1 cellular context compared by ENCODE assay signal in genomic region chr17:50689956-50690886, GRCh38.
TF ChIP-seq lines count a peak whose summit lies in the region.

No MANE protein-coding gene starts in this region.

TF ChIP-seq in liver, 16 proteins besides CTCF, POLR2A, EP300 and RAD21 (continued from another document):
- TF ChIP-seq REST (IDR thresholded peaks at IDR 0.05): no peak
- TF ChIP-seq TAF1 (conservative IDR thresholded peaks at IDR 0.05): no peak
- TF ChIP-seq HNF4G (IDR thresholded peaks at IDR 0.05): no peak
- TF ChIP-seq SP1 (IDR thresholded peaks at IDR 0.05): no peak
- no peak for TF ChIP-seq HNF4A (conservative IDR thresholded peaks at IDR 0.05)
- no peak for TF ChIP-seq JUND (IDR thresholded peaks at IDR 0.05)
- no peak for TF ChIP-seq ATF3 (IDR thresholded peaks at IDR 0.05)
- no peak for TF ChIP-seq FOXA2 (IDR thresholded peaks at IDR 0.05)
- TF ChIP-seq RXRA (IDR thresholded peaks at IDR 0.05): no peak
